ENCODE assay signal across 8 cellular contexts in genomic region chr3:186108941-186109865, GRCh38. TPM values are rescaled to one million over a fixed set of nuclear protein-coding genes. Genes with fewer than 3 reads are reported as not detected.
DNase-seq lines count a peak whose midpoint lies in the region; ATAC-seq and TF ChIP-seq lines count a peak whose summit lies in the region.

Gene ETV5, minus strand, starts transcription at chr3:186109089. Its CDS starts 3,221 bp downstream, at chr3:186105868.

- DNase-seq in GM10266 (ENCODE audit: extremely low spot score) (peak; percentile 100), NCI-H1105 (lab: John Stamatoyannopoulos, UW) (peak; percentile 100), SKM-1 (lab: John Stamatoyannopoulos, UW; ENCODE audit: unreplicated experiment) (peak; percentile 97), glomerular visceral epithelial cell (ENCODE audit: extremely low spot score) (peak; percentile 99), occipital lobe (lab: John Stamatoyannopoulos, UW) (peak; percentile 99)
- peak; percentile 93 for DNase-seq in activated naive CD8-positive, alpha-beta T cell treated with anti-CD3 and anti-CD28 coated beads, Interleukin-2, amount 10 ng/mL, durations not matched to agents 7 days and 5 days

- peaks cover 88% of the 10 kb centered on the region for H3K27me3 Mint-ChIP-seq in activated naive CD8-positive, alpha-beta T cell treated with anti-CD3 and anti-CD28 coated beads, Interleukin-2, amount 10 ng/mL, durations not matched to agents 7 days and 5 days

- no peaks in the 10 kb centered on the region for H3K9me3 Mint-ChIP-seq in activated naive CD8-positive, alpha-beta T cell treated with anti-CD3 and anti-CD28 coated beads, Interleukin-2, amount 10 ng/mL, durations not matched to agents 7 days and 5 days

- peak; percentile 92 for ATAC-seq in HG02623 (IDR thresholded peaks at IDR 0.05; ENCODE audit: unreplicated experiment)
- peak; percentile 96 for ATAC-seq in activated naive CD8-positive, alpha-beta T cell treated with anti-CD3 and anti-CD28 coated beads, Interleukin-2, amount 10 ng/mL, durations not matched to agents 7 days and 5 days (ENCODE audit: low read depth)

- peak within 1 kb of the TSS; percentile 38 for H3K27ac ChIP-seq in temporal lobe (ENCODE audit: low read depth, low read length)

- no peak for TF ChIP-seq CTCF in GM10266 (IDR thresholded peaks at IDR 0.05; ENCODE audit: control insufficient read depth, insufficient read depth, low read depth, missing control alignments)

- H3K4me3 Mint-ChIP-seq in activated naive CD8-positive, alpha-beta T cell treated with anti-CD3 and anti-CD28 coated beads, Interleukin-2, amount 10 ng/mL, durations not matched to agents 7 days and 5 days, result peak within 1 kb of the TSS; percentile 96

- peaks cover 30% of the 10 kb centered on the region for H3K4me1 Mint-ChIP-seq in activated naive CD8-positive, alpha-beta T cell treated with anti-CD3 and anti-CD28 coated beads, Interleukin-2, amount 10 ng/mL, durations not matched to agents 7 days and 5 days

- no peaks in the 10 kb centered on the region for H3K36me3 Mint-ChIP-seq in activated naive CD8-positive, alpha-beta T cell treated with anti-CD3 and anti-CD28 coated beads, Interleukin-2, amount 10 ng/mL, durations not matched to agents 7 days and 5 days

- H3K27ac Mint-ChIP-seq in activated naive CD8-positive, alpha-beta T cell treated with anti-CD3 and anti-CD28 coated beads, Interleukin-2, amount 10 ng/mL, durations not matched to agents 7 days and 5 days, result peak within 1 kb of the TSS; percentile 74

- POLR2A ChIA-PET in activated naive CD8-positive, alpha-beta T cell treated with anti-CD3 and anti-CD28 coated beads, Interleukin-2, amount 10 ng/mL, durations not matched to agents 7 days and 5 days (lab: Charles Lee), result interaction anchor here (0.5 to 1.7 kb wide), 5 partner anchors 11 to 708 kb away, joined by 3 to 6 read pairs (median 4); no protein-coding TSS in a partner anchor

RNA-seq across cellular contexts. Expression of gene ETV5, which starts in this region (rescaled TPM):
- 1 to 10 TPM; 1.4 to 2.0 TPM for total RNA-seq in activated naive CD8-positive, alpha-beta T cell treated with anti-CD3 and anti-CD28 coated beads, Interleukin-2, amount 10 ng/mL, durations not matched to agents 7 days and 5 days
- total RNA-seq in occipital lobe, result 46.2 TPM
- 28.8 TPM for total RNA-seq in temporal lobe

Comparison
In these comparisons a context has a peak if more than half of its experiments do, and no peak if none do; other contexts are left out.
1. Peak in every context shown above with its lines: DNase-seq, ATAC-seq and H3K27ac ChIP-seq.